18 cellular contexts compared by ENCODE assay signal in the genomic region with DNA sequence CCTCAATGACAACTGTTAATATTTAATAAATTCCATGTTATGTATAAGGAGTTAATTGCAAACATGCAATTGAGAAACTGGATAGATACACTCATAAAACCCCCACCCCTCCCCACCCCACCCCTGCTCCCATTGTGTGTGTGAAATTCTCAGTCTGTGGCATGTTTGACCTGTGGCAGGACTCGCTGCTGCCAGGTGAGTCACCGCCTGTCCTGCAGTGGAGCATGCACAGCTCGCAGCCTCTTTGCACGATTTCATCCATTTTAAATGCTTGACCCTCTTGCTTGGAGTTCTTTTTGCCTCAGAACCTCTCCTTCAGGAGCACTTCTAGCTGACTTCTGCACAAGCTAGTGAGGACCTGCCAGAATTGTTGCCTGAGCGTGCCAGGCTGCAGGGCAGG. TPM values are rescaled to one million over a fixed set of nuclear protein-coding genes. Genes with fewer than 3 reads are reported as not detected.
DNase-seq lines count a peak whose midpoint lies in the region; ATAC-seq, FAIRE-seq and TF ChIP-seq lines count a peak whose summit lies in the region.
"Had no signal": no experiment of that assay in that cellular context is flagged by ENCODE, and none has a peak within 500 bp of the region (broad histone marks: within the 10 kb centered on the region; RNA-seq: fewer than 3 reads in every experiment).

No MANE protein-coding gene starts in this region.

- peak; percentile 52 for DNase-seq in H54 (ENCODE audit: insufficient read length, low spot score)
- DNase-seq in astrocyte (ENCODE audit: low read depth) = peak; percentile 41
- peak; percentile 84 for DNase-seq in renal cortical epithelial cell (ENCODE audit: low read depth)
- no peak for DNase-seq in NCI-H2081 treated with DMSO at 0.1 percent for 48 hours (lab: John Stamatoyannopoulos, UW)
- DNase-seq: activated T-cell treated with anti-CD3 and anti-CD28 coated beads, Interleukin-2, amount 50 U/mL, for 72 hours; cortex of kidney; esophagus squamous epithelium; hypothalamus; NCI-H1930; stimulated activated CD4-positive, alpha-beta T cell treated with anti-CD3 and anti-CD28 coated beads, Interleukin-4, amount 100 ng/mL, for 1 hour had no signal

- FAIRE-seq in H54 (lab: Jason Lieb, UNC) (no peak), astrocyte (lab: Jason Lieb, UNC) (no peak)

- peaks cover 5% of the 10 kb centered on the region for H4K20me1 ChIP-seq in astrocyte (ENCODE audit: insufficient read depth, low read length)

- H3K9ac ChIP-seq in astrocyte (ENCODE audit: low read length) = no peak overlapping the region

- H3K4me1 Mint-ChIP-seq in astrocyte (ENCODE audit: low read depth, unreplicated experiment) = peaks cover 16% of the 10 kb centered on the region

- H3K4me2 ChIP-seq in astrocyte (ENCODE audit: low read length) = peak overlapping the region; percentile 51

- no peaks in the 10 kb centered on the region for H3K27me3 ChIP-seq in astrocyte (ENCODE audit: insufficient read depth, low read length)
- H3K27me3 ChIP-seq: adrenal gland, right atrium auricular region had no signal

- no peaks in the 10 kb centered on the region for H3K9me3 ChIP-seq in astrocyte (ENCODE audit: insufficient read depth, low read depth, low read length)
- H3K9me3 ChIP-seq: adrenal gland, esophagus squamous epithelium, right atrium auricular region had no signal

- ATAC-seq in GM18511 (IDR thresholded peaks at IDR 0.05; ENCODE audit: unreplicated experiment) = no peak
- no peak for ATAC-seq in GM19324 (IDR thresholded peaks at IDR 0.05; ENCODE audit: low FRiP score, unreplicated experiment)
- ATAC-seq: activated T-cell treated with anti-CD3 and anti-CD28 coated beads, Interleukin-2, amount 50 U/mL, for 72 hours; Right ventricle myocardium inferior had no signal

- no peak for TF ChIP-seq CTCF in astrocyte (IDR thresholded peaks at IDR 0.05; ENCODE audit: insufficient read depth, low read depth, low read length)

- no peak overlapping the region for H3K4me3 Mint-ChIP-seq in astrocyte (ENCODE audit: unreplicated experiment)
- H3K4me3 Mint-ChIP-seq: activated T-cell treated with anti-CD3 and anti-CD28 coated beads, Interleukin-2, amount 50 U/mL, for 72 hours; nephron had no signal

- no peak overlapping the region for H3K27ac Mint-ChIP-seq in astrocyte (ENCODE audit: unreplicated experiment)
- H3K27ac Mint-ChIP-seq: activated T-cell treated with anti-CD3 and anti-CD28 coated beads, Interleukin-2, amount 50 U/mL, for 72 hours had no signal

- H3K36me3 Mint-ChIP-seq in astrocyte (ENCODE audit: low read depth, unreplicated experiment) = no peaks in the 10 kb centered on the region

- H3K36me3 ChIP-seq in astrocyte (ENCODE audit: insufficient read depth, low read length) = no peaks in the 10 kb centered on the region
- H3K36me3 ChIP-seq: adrenal gland, esophagus squamous epithelium, right atrium auricular region had no signal

- no peak for TF ChIP-seq POLR2A in H54 (IDR thresholded peaks at IDR 0.05; ENCODE audit: low read depth, low read length)

- H3K4me1 ChIP-seq in astrocyte (ENCODE audit: insufficient read depth, low read length) = peaks cover 19% of the 10 kb centered on the region

- no peak overlapping the region for H2AFZ ChIP-seq in astrocyte (ENCODE audit: low read depth, low read length)

- H3K27me3 Mint-ChIP-seq in astrocyte (ENCODE audit: low read depth, unreplicated experiment) = peaks cover 2% of the 10 kb centered on the region

- peaks cover 7% of the 10 kb centered on the region for H3K79me2 ChIP-seq in astrocyte (ENCODE audit: insufficient read depth, low read length)

- no peaks in the 10 kb centered on the region for H3K9me3 Mint-ChIP-seq in astrocyte (ENCODE audit: unreplicated experiment)
- H3K9me3 Mint-ChIP-seq: activated T-cell treated with anti-CD3 and anti-CD28 coated beads, Interleukin-2, amount 50 U/mL, for 72 hours; nephron had no signal

- H3K27ac ChIP-seq in astrocyte (ENCODE audit: low read depth, low read length) = no peak overlapping the region
- H3K27ac ChIP-seq: adrenal gland, C4-2B, esophagus squamous epithelium, right atrium auricular region had no signal

- no peak overlapping the region for H3K4me3 ChIP-seq in astrocyte (ENCODE audit: insufficient read depth, low read depth, low read length)
- H3K4me3 ChIP-seq: adrenal gland, esophagus squamous epithelium, lung, right atrium auricular region had no signal

RNA-seq across cellular contexts. Expression of a gene that starts 5.3 kb away (rescaled TPM):
- 80.8 and 91.2 TPM in 2 replicates for total RNA-seq in astrocyte
- 233 and 345 TPM in 2 replicates for total RNA-seq in renal cortical epithelial cell

RNA-seq across cellular contexts. Expression of a gene that starts 20.4 kb away (rescaled TPM):
- total RNA-seq in astrocyte = 9.3 and 15.1 TPM in 2 replicates
- total RNA-seq in renal cortical epithelial cell = 2.3 and 11.7 TPM in 2 replicates

RNA-seq across cellular contexts. Expression of a gene that starts 20.5 kb away (rescaled TPM):
- total RNA-seq in astrocyte (40.9 and 49.8 TPM in 2 replicates), renal cortical epithelial cell (11.8 and 36.9 TPM in 2 replicates)

RNA-seq across cellular contexts. Expression of a gene that starts 50.6 kb away (rescaled TPM):
- total RNA-seq in astrocyte (0.16 TPM in 1 of 2 replicates, not detected in the other), renal cortical epithelial cell (not detected in 2 replicates)
- total RNA-seq: Right ventricle myocardium inferior had no signal

RNA-seq across cellular contexts. Expression of a gene that starts 54.9 kb away (rescaled TPM):
- total RNA-seq in astrocyte (21.4 and 24.6 TPM in 2 replicates), renal cortical epithelial cell (34.8 and 53.7 TPM in 2 replicates)
